Comparison of ENCODE assay signal across 13 cellular contexts in the genomic region with DNA sequence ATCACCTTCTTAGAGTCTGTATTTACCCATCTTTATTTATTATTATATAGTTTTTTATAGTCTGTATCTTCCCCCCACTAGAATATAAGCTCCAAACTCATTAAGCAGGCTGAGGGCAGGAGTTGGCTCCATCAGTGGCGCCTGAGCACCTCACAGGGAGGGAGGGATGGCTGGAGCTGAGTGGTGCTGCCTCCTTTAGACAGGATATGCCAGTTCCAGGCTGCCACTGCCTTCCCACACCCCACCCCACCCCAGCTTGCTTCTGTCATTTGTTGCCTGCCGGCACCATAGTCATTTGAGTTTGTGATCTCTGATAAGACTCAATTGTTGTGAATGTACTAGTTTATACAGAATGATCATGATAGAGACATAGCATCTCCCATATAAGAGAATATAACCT.
DNase-seq lines count a peak whose midpoint lies in the region; ATAC-seq and TF ChIP-seq lines count a peak whose summit lies in the region.
"Had no signal": no experiment of that assay in that cellular context is flagged by ENCODE, and none has a peak within 500 bp of the region (broad histone marks: within the 10 kb centered on the region; RNA-seq: fewer than 3 reads in every experiment).

No MANE protein-coding gene starts in this region.

- TF ChIP-seq EP300 in tibial nerve (IDR thresholded peaks at IDR 0.05): no peak

- no peak for TF ChIP-seq CTCF in heart left ventricle (IDR thresholded peaks at IDR 0.05)
- no peak for TF ChIP-seq CTCF in ascending aorta (IDR thresholded peaks at IDR 0.05)
- no peak for TF ChIP-seq CTCF in tibial nerve (IDR thresholded peaks at IDR 0.05)

- H3K4me1 ChIP-seq in heart left ventricle (peaks cover 0 to 71% (median 49%) of the 10 kb centered on the region in 12 donors), ascending aorta (peaks cover 9 to 23% of the 10 kb centered on the region in 2 donors), tibial nerve (peaks cover 0 to 47% (median 41%) of the 10 kb centered on the region in 4 donors)

- peak overlapping the region; percentile 99 for H3K27ac Mint-ChIP-seq in memory B cell

- TF ChIP-seq POLR2A in heart left ventricle (IDR thresholded peaks at IDR 0.05) (no peak), tibial nerve (IDR thresholded peaks at IDR 0.05) (no peak)

- intact Hi-C loops in heart left ventricle (cut with DNase I) (loop anchor here in 7 of 10 donors (5.0 to 10.0 kb wide), 7 partner anchors 84 to 374 kb away; no protein-coding TSS in a partner anchor), Right ventricle myocardium superior (cut with DNase I) (loop anchor here (10.0 kb wide), 1 partner anchor 214 kb away; no protein-coding TSS in a partner anchor), ascending aorta (cut with DNase I) (loop anchor here (5.0 kb wide), 2 partner anchors 42 to 87 kb away; no protein-coding TSS in a partner anchor)

- H3K27me3 Mint-ChIP-seq in memory B cell: no peaks in the 10 kb centered on the region

- H3K27ac ChIP-seq in heart left ventricle (peak overlapping the region; percentile 70 to 97 (median 86)), ascending aorta (peak overlapping the region; percentile 85 to 90), tibial nerve (peak overlapping the region in 3 of 4 donors; percentile 81 to 93 (median 85))

- no peak overlapping the region for H3K4me3 ChIP-seq in heart left ventricle
- no peak overlapping the region for H3K4me3 ChIP-seq in ascending aorta
- H3K4me3 ChIP-seq in tibial nerve: no peak overlapping the region

- peaks cover 29% of the 10 kb centered on the region for H3K36me3 Mint-ChIP-seq in memory B cell

- H3K36me3 ChIP-seq in heart left ventricle: peaks cover 0 to 69% (median 62%) of the 10 kb centered on the region in 9 donors
- H3K36me3 ChIP-seq in ascending aorta: peaks cover 29 to 37% of the 10 kb centered on the region in 2 donors
- peaks cover 0 to 49% (median 23%) of the 10 kb centered on the region in 3 donors for H3K36me3 ChIP-seq in tibial nerve

- peaks cover 43% of the 10 kb centered on the region for H3K4me1 Mint-ChIP-seq in memory B cell

- no peaks in the 10 kb centered on the region for H3K9me3 Mint-ChIP-seq in memory B cell

- H3K9me3 ChIP-seq in heart left ventricle (no peaks in the 10 kb centered on the region), ascending aorta (no peaks in the 10 kb centered on the region), tibial nerve (no peaks in the 10 kb centered on the region)
- H3K9me3 ChIP-seq: thoracic aorta had no signal

- H3K4me3 Mint-ChIP-seq in memory B cell: no peak overlapping the region

- ATAC-seq in heart left ventricle: peak in 2 of 4 donors; percentile 16
- no peak for ATAC-seq in Right ventricle myocardium superior (ENCODE audit: poor library complexity)
- no peak for ATAC-seq in memory B cell (ENCODE audit: low read depth)

- DNase-seq in heart left ventricle (peak in 1 of 5 donors; percentile 48), Right ventricle myocardium superior (no peak), ascending aorta (ENCODE audit: low spot score in 2 of 2) (no peak), memory B cell (ENCODE audit: low spot score in 2 of 2) (no peak), tibial nerve (ENCODE audit: low spot score in 2 of 2) (no peak), cerebellar cortex (ENCODE audit: low spot score) (no peak), NCI-H2196 treated with DMSO at 0.1 percent for 48 hours (lab: John Stamatoyannopoulos, UW; ENCODE audit: unreplicated experiment) (no peak), SHP77 (lab: John Stamatoyannopoulos, UW) (no peak)
- DNase-seq: activated naive CD4-positive, alpha-beta T cell; cerebellar nuclear complex; DMS 273 treated with DMSO at 0.1 percent for 48 hours; NCI-H1092 treated with DMSO at 0.1 percent for 48 hours had no signal

- WGBS in heart left ventricle, 4 donors: 83 to 92% (median 86%) methylated on average over 2 of the region's 2 CpGs
- WGBS in tibial nerve, 2 donors: 92 to 93% methylated on average over 2 of the region's 2 CpGs

- H3K27me3 ChIP-seq in heart left ventricle (no peaks in the 10 kb centered on the region), ascending aorta (no peaks in the 10 kb centered on the region), tibial nerve (no peaks in the 10 kb centered on the region)
